ENCODE assay signal across 34 cellular contexts in the genomic region with DNA sequence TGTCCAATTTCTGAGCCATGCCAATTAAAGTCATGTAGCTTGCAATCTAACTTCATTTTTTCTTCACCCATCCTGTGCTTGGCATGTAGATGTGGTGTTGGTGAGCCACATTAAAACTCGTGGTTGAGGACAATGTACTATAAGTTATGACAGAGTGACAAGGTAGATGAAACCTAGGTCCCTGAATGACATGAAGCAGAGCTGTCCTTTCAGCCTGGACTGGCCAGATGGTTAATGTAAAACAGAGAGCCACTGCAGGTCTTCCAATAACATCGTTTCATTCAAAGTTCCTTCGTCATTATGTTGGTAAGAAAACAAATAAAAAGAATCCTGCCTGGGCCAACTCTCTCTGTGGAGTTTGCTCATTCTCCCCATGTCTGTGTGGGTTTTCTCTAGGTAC.
"Had no signal": no experiment of that assay in that cellular context is flagged by ENCODE, and none has a peak within 500 bp of the region (broad histone marks: within the 10 kb centered on the region; RNA-seq: fewer than 3 reads in every experiment).

No MANE protein-coding gene starts in this region.

- DNase-seq: Karpas-422, Kasumi-1, MG63, MM.1S, MV-4-11, NCI-H1048, NCI-H1092, NCI-H1092 treated with DMSO at 0.1 percent for 48 hours, NCI-H1105, NCI-H1105 treated with DMSO at 0.1 percent for 48 hours, NCI-H1417, NCI-H1417 treated with DMSO at 0.1 percent for 48 hours, NCI-H1436, NCI-H1436 treated with DMSO at 0.1 percent for 48 hours, NCI-H146, NCI-H1694, NCI-H1694 treated with DMSO at 0.1 percent for 48 hours, NCI-H187, NCI-H187 treated with DMSO at 0.1 percent for 48 hours, NCI-H1930, NCI-H2029, NCI-H2029 treated with DMSO at 0.1 percent for 48 hours, NCI-H2081, NCI-H2081 treated with DMSO at 0.1 percent for 48 hours, NCI-H2107, NCI-H2171, NCI-H2171 treated with DMSO at 0.1 percent for 48 hours, NCI-H2227 treated with DMSO at 0.1 percent for 48 hours, NCI-H226, NCI-H345, NCI-H446, NCI-H446 treated with DMSO at 0.1 percent for 48 hours, NCI-H510A had no signal

- H3K4me3 ChIP-seq: MG63 had no signal

- H3K27ac ChIP-seq: KMS-11 had no signal

- H3K27me3 ChIP-seq: MG63 had no signal

- H3K9me3 ChIP-seq: MG63 had no signal

- H3K36me3 ChIP-seq: MG63 had no signal
